28 cellular contexts compared by ENCODE assay signal in the genomic region with DNA sequence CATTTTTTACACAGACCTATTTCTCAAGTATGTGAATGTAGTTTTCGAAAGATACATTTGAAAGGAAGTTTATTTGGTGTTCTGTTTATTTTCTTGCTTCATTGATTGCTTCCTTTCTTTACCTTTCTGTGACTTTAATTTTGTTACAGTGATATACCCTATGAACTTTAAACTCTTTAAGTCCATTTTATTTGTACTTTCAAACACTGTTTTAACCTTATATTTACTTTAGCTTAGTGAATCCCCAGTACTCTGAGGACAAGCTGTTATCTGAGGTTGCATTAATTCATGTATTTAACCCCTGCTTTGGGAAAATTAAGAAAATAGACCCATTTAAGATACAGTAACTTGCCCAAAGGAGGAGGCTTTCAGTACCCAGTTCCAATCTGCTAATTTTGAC.
"Had no signal": no experiment of that assay in that cellular context is flagged by ENCODE, and none has a peak within 500 bp of the region (broad histone marks: within the 10 kb centered on the region; RNA-seq: fewer than 3 reads in every experiment).

No MANE protein-coding gene starts in this region.

- ATAC-seq: effector memory CD8-positive, alpha-beta T cell; esophagus mucosa; gastrocnemius medialis; heart right ventricle; left colon; left lobe of liver; lower lobe of right lung; naive thymus-derived CD4-positive, alpha-beta T cell; natural killer cell had no signal

- H3K4me1 ChIP-seq: colonic mucosa, esophagus squamous epithelium, gastrocnemius medialis, heart right ventricle, left ventricle myocardium inferior, lower lobe of right lung had no signal

- H3K27me3 Mint-ChIP-seq: dendritic cell treated with granulocyte-macrophage colony-stimulating factor and Interleukin-4, amounts not matched to agents 40 ng/mL and 50 ng/mL, for 4 days; effector memory CD8-positive, alpha-beta T cell; naive thymus-derived CD4-positive, alpha-beta T cell had no signal

- FAIRE-seq: endometrium had no signal

- DNase-seq: colonic mucosa; cortex of kidney; effector CD8-positive, alpha-beta T cell; effector memory CD8-positive, alpha-beta T cell; endodermal cell; erythroblast; esophagus squamous epithelium; foreskin fibroblast; foreskin melanocyte; gastrocnemius medialis; glutamatergic neuron; head of caudate nucleus; heart right ventricle; hypothalamus; immature natural killer cell; kidney; kidney glomerular epithelial cell; left colon; left ventricle myocardium inferior; lower lobe of right lung; midbrain; naive thymus-derived CD4-positive, alpha-beta T cell; natural killer cell had no signal

- H3K27ac ChIP-seq: colonic mucosa, epithelial cell of prostate, esophagus squamous epithelium, gastrocnemius medialis, heart right ventricle, left ventricle myocardium inferior, lower lobe of right lung had no signal

- H3K9me3 Mint-ChIP-seq: dendritic cell treated with granulocyte-macrophage colony-stimulating factor and Interleukin-4, amounts not matched to agents 40 ng/mL and 50 ng/mL, for 4 days; endodermal cell; immature natural killer cell; natural killer cell had no signal

- H3K4me1 Mint-ChIP-seq: immature natural killer cell; naive thymus-derived CD4-positive, alpha-beta T cell; natural killer cell had no signal

- H3K36me3 Mint-ChIP-seq: immature natural killer cell; naive thymus-derived CD4-positive, alpha-beta T cell; natural killer cell had no signal

- H3K27ac Mint-ChIP-seq: dendritic cell treated with granulocyte-macrophage colony-stimulating factor and Interleukin-4, amounts not matched to agents 40 ng/mL and 50 ng/mL, for 4 days; effector memory CD8-positive, alpha-beta T cell; immature natural killer cell; naive thymus-derived CD4-positive, alpha-beta T cell; natural killer cell had no signal

- H3K4me3 ChIP-seq: colonic mucosa, esophagus squamous epithelium, gastrocnemius medialis, heart right ventricle, left ventricle myocardium inferior, lower lobe of right lung had no signal

- H3K36me3 ChIP-seq: colonic mucosa, esophagus squamous epithelium, gastrocnemius medialis, heart right ventricle, left ventricle myocardium inferior, lower lobe of right lung had no signal

- H3K9me3 ChIP-seq: colonic mucosa, esophagus squamous epithelium, gastrocnemius medialis, heart right ventricle, left ventricle myocardium inferior, lower lobe of right lung had no signal

- H3K4me3 Mint-ChIP-seq: dendritic cell treated with granulocyte-macrophage colony-stimulating factor and Interleukin-4, amounts not matched to agents 40 ng/mL and 50 ng/mL, for 4 days; effector memory CD8-positive, alpha-beta T cell; endodermal cell; immature natural killer cell; natural killer cell had no signal

- H3K27me3 ChIP-seq: colonic mucosa, esophagus squamous epithelium, gastrocnemius medialis, heart right ventricle had no signal
